Comparison of ENCODE assay signal across 1 cellular context in genomic region chr9:96566401-96567202, GRCh38.
A peak's percentile ranks its signal among the peaks of the same experiment; 100 is the strongest.
TF ChIP-seq lines count a peak whose summit lies in the region.

No MANE protein-coding gene starts in this region.

TF ChIP-seq in H1, 55 proteins besides CTCF, POLR2A, EP300 and RAD21 (continued from another document):
- TF ChIP-seq CHD7 (IDR thresholded peaks at IDR 0.05; ENCODE audit: insufficient replicate concordance, low read length) (no peak), HDAC2 (IDR thresholded peaks at IDR 0.05; ENCODE audit: borderline replicate concordance in 1 of 2, low read depth in 2 of 2, low read length in 2 of 2) (0 out of 4 replicates have a peak, but pooled peaks of 1 of the 2 experiments have one; percentile 44), SAP30 (IDR thresholded peaks at IDR 0.05; ENCODE audit: insufficient read depth, insufficient replicate concordance, low read length) (peak; percentile 15), NRF1 (IDR thresholded peaks at IDR 0.05; ENCODE audit: low read depth, low read length) (no peak), MAX (IDR thresholded peaks at IDR 0.05) (peak; percentile 25; the same call in 1 of the 2 replicates), HDAC6 (IDR thresholded peaks at IDR 0.05; ENCODE audit: low read depth, low read length) (no peak), SP4 (IDR thresholded peaks at IDR 0.05; ENCODE audit: low read length) (no peak), USF2 (IDR thresholded peaks at IDR 0.05; ENCODE audit: low read length) (no peak), ZNF274 (IDR thresholded peaks at IDR 0.05; ENCODE audit: borderline replicate concordance, extremely low read depth, low read length) (no peak), CTBP2 (IDR thresholded peaks at IDR 0.05; ENCODE audit: borderline replicate concordance, insufficient read depth, insufficient read length, low read length) (no peak), KDM1A (IDR thresholded peaks at IDR 0.05; ENCODE audit: borderline replicate concordance, low read length) (no peak), TAF1 (IDR thresholded peaks at IDR 0.05; ENCODE audit: low read depth, low read length) (no peak), ATF3 (IDR thresholded peaks at IDR 0.05; ENCODE audit: insufficient read depth, low read depth, low read length) (no peak), JUN (IDR thresholded peaks at IDR 0.05; ENCODE audit: low read depth, low read length) (no peak), RXRA (IDR thresholded peaks at IDR 0.05; ENCODE audit: insufficient read depth, low read depth, low read length) (no peak), SIRT6 (IDR thresholded peaks at IDR 0.05; ENCODE audit: low read length) (no peak), SUZ12 (IDR thresholded peaks at IDR 0.05; ENCODE audit: low read length) (no peak), KDM4A (IDR thresholded peaks at IDR 0.05; ENCODE audit: low read depth, low read length, severe bottlenecking) (peak; percentile 60), TAF7 (optimal IDR thresholded peaks at IDR 0.05; ENCODE audit: borderline replicate concordance, low read depth, low read length) (no peak), CBX8 (IDR thresholded peaks at IDR 0.05; ENCODE audit: borderline replicate concordance, low read depth, low read length) (no peak), SIN3A (conservative IDR thresholded peaks at IDR 0.05 in 1 of 2, IDR thresholded peaks at IDR 0.05 in 1 of 2; ENCODE audit: low read depth in 1 of 2, low read length in 2 of 2) (peak; percentile 55 to 84; a peak in 1 of 4 replicates), SRF (IDR thresholded peaks at IDR 0.05; ENCODE audit: low read depth, low read length) (no peak), TCF12 (IDR thresholded peaks at IDR 0.05; ENCODE audit: low read depth, low read length) (no peak)
TF ChIP-seq in H1: peak in this region for 7.
